15 cellular contexts compared by ENCODE assay signal in genomic region chr13:30681489-30682242, GRCh38. TPM values are rescaled to one million over a fixed set of nuclear protein-coding genes. Genes with fewer than 3 reads are reported as not detected.
A peak's percentile ranks its signal among the peaks of the same experiment; 100 is the strongest.
DNase-seq lines count a peak whose midpoint lies in the region; ATAC-seq and TF ChIP-seq lines count a peak whose summit lies in the region.
"Had no signal": no experiment of that assay in that cellular context is flagged by ENCODE, and none has a peak within 500 bp of the region (broad histone marks: within the 10 kb centered on the region; RNA-seq: fewer than 3 reads in every experiment).

No MANE protein-coding gene starts in this region.

- DNase-seq in Right ventricle myocardium superior: no peak
- DNase-seq in left ventricle myocardium inferior: no peak
- DNase-seq in T1000 (lab: John Stamatoyannopoulos, UW): peak; percentile 7
- peak; percentile 67 for DNase-seq in left kidney (ENCODE audit: low read depth, low spot score)
- DNase-seq in G401 (ENCODE audit: low spot score): no peak
- DNase-seq in midbrain (lab: John Stamatoyannopoulos, UW): no peak
- DNase-seq in foreskin keratinocyte: no peak
- DNase-seq: activated CD4-positive, CD25-positive, alpha-beta regulatory T cell treated with anti-CD3 and anti-CD28 coated beads, Interleukin-2, amount 50 U/mL, for 72 hours; BE2C; stimulated activated CD4-positive, alpha-beta T cell treated with anti-CD3 and anti-CD28 coated beads, Interleukin-4, amount 100 ng/mL, for 1 hour; stimulated activated naive CD8-positive, alpha-beta T cell treated with anti-CD3 and anti-CD28 coated beads, Interleukin-15, amount 100 ng/mL, for 72 hours had no signal

- peak; percentile 41 for ATAC-seq in Right ventricle myocardium superior (ENCODE audit: poor library complexity)
- ATAC-seq in HG02588 (IDR thresholded peaks at IDR 0.05; ENCODE audit: unreplicated experiment): no peak
- ATAC-seq in foreskin keratinocyte: no peak
- ATAC-seq: K562; stimulated activated naive CD8-positive, alpha-beta T cell treated with anti-CD3 and anti-CD28 coated beads, Interleukin-15, amount 100 ng/mL, for 72 hours had no signal

- H3K4me3 ChIP-seq in left ventricle myocardium inferior: no peak overlapping the region
- H3K4me3 ChIP-seq: cardiac muscle cell, esophagus muscularis mucosa, K562 had no signal

- no peaks in the 10 kb centered on the region for H3K36me3 ChIP-seq in left ventricle myocardium inferior
- H3K36me3 ChIP-seq: BE2C, cardiac muscle cell, esophagus muscularis mucosa had no signal

- H3K27me3 ChIP-seq in left ventricle myocardium inferior (ENCODE audit: low read depth) (no peaks in the 10 kb centered on the region), foreskin keratinocyte (no peaks in the 10 kb centered on the region)
- H3K27me3 ChIP-seq: BE2C, cardiac muscle cell, esophagus muscularis mucosa had no signal

- H3K4me1 ChIP-seq in left ventricle myocardium inferior (no peaks in the 10 kb centered on the region), foreskin keratinocyte (no peaks in the 10 kb centered on the region)

- H3K9me3 ChIP-seq in left ventricle myocardium inferior (replicated peaks): no peaks in the 10 kb centered on the region
- H3K9me3 ChIP-seq: BE2C, esophagus muscularis mucosa had no signal

- TF ChIP-seq CTCF in left ventricle myocardium inferior (IDR thresholded peaks at IDR 0.05; ENCODE audit: borderline replicate concordance) (no peak), foreskin keratinocyte (conservative IDR thresholded peaks at IDR 0.05) (no peak)

- H3K27ac ChIP-seq in left ventricle myocardium inferior (replicated peaks) (no peak overlapping the region), foreskin keratinocyte (no peak overlapping the region)
- H3K27ac ChIP-seq: cardiac muscle cell had no signal

- intact Hi-C loops in Right ventricle myocardium superior (cut with DNase I): no loop called here
- intact Hi-C loops in left ventricle myocardium inferior (cut with micrococcal nuclease): no loop called here

- in situ Hi-C loops in G401 (cut with HindIII; ENCODE audit: low sequenced_read_pairs): no loop called here

RNA-seq across cellular contexts. Expression of gene ALOX5AP, which starts 53.7 kb away (rescaled TPM):
- 8.4 TPM for total RNA-seq in Right ventricle myocardium superior
- total RNA-seq in left ventricle myocardium inferior: 7.2 TPM
- total RNA-seq in G401 (2014; rRNA removed; shearing (Covaris generic)): not detected in 2 replicates
- total RNA-seq in foreskin keratinocyte: 0.35 and 0.41 TPM in 2 replicates
- polyA plus RNA-seq in foreskin keratinocyte: 0.20 and 0.66 TPM in 2 replicates
- total RNA-seq: cardiac muscle cell had no signal
- polyA plus RNA-seq: K562 had no signal

Comparison
In these comparisons a context has a peak if more than half of its experiments do, and no peak if none do; other contexts are left out.
1. DNase-seq: peak in T1000 (single experiment) and left kidney (single experiment); none in Right ventricle myocardium superior (single experiment), left ventricle myocardium inferior (single experiment), G401 (single experiment), midbrain (single experiment) and foreskin keratinocyte (0 of 2).